ENCODE assay signal across 1 cellular context in genomic region chr10:79104264-79104954, GRCh38.
TF ChIP-seq lines count a peak whose summit lies in the region.

No MANE protein-coding gene starts in this region.

TF ChIP-seq in liver, 16 proteins besides CTCF, POLR2A, EP300 and RAD21 (continued from another document):
- no peak for TF ChIP-seq FOXA2 (IDR thresholded peaks at IDR 0.05)
